Comparison of ENCODE assay signal across 14 cellular contexts in genomic region chr4:109026588-109026987, GRCh38.
DNase-seq lines count a peak whose midpoint lies in the region; ATAC-seq and TF ChIP-seq lines count a peak whose summit lies in the region.
"Had no signal": no experiment of that assay in that cellular context is flagged by ENCODE, and none has a peak within 500 bp of the region (broad histone marks: within the 10 kb centered on the region; RNA-seq: fewer than 3 reads in every experiment).

No MANE protein-coding gene starts in this region.

- H3K4me1 Mint-ChIP-seq in progenitor cell of endocrine pancreas (ENCODE audit: low read depth): no peaks in the 10 kb centered on the region

- no peak for TF ChIP-seq RAD21 in SK-N-SH (IDR thresholded peaks at IDR 0.05; ENCODE audit: low read length)

- POLR2A ChIA-PET in SK-N-SH (lab: Yijun Ruan, JAX): no interaction called here

- 7% methylated on average over 4 of the region's 4 CpGs for WGBS in SK-N-SH (ENCODE audit: low lambda C conversion rate)
- WGBS in smooth muscle cell (ENCODE audit: low lambda C conversion rate): 70% methylated on average over 4 of the region's 4 CpGs

- no peaks in the 10 kb centered on the region for H3K36me3 ChIP-seq in SK-N-SH (replicated peaks in 1 of 2; ENCODE audit: control insufficient read depth in 1 of 2, insufficient read depth in 2 of 2, low read length in 1 of 2)
- H3K36me3 ChIP-seq in smooth muscle cell (ENCODE audit: low read depth): no peaks in the 10 kb centered on the region
- no peaks in the 10 kb centered on the region for H3K36me3 ChIP-seq in gastrocnemius medialis

- no peak for TF ChIP-seq POLR2A in gastrocnemius medialis (IDR thresholded peaks at IDR 0.05)

- H2AFZ ChIP-seq in SK-N-SH (ENCODE audit: low read depth) (0 out of 2 replicates have a peak overlapping the region, but pooled peaks have one; percentile 17), smooth muscle cell (ENCODE audit: low read depth) (peak overlapping the region; percentile 46)

- no peak for ATAC-seq in SK-N-SH treated with all-trans-retinoic acid at 6 μM for 48 hours
- no peak for ATAC-seq in gastrocnemius medialis

- H3K27me3 ChIP-seq in SK-N-SH (ENCODE audit: insufficient read depth) (no peaks in the 10 kb centered on the region; the same call in 1 of the 2 replicates), smooth muscle cell (ENCODE audit: low read depth) (no peaks in the 10 kb centered on the region), gastrocnemius medialis (no peaks in the 10 kb centered on the region)

- H3F3A ChIP-seq in SK-N-SH (replicated peaks; ENCODE audit: insufficient read depth) (no peaks in the 10 kb centered on the region), smooth muscle cell (ENCODE audit: low read depth) (no peaks in the 10 kb centered on the region)

- H3K9me2 ChIP-seq in SK-N-SH: no peaks in the 10 kb centered on the region

- H3K4me3 ChIP-seq in SK-N-SH (ENCODE audit: low read depth in 2 of 2, low read length in 1 of 2): no peak overlapping the region
- no peak overlapping the region for H3K4me3 ChIP-seq in astrocyte of the spinal cord (ENCODE audit: low read depth, low read length)
- H3K4me3 ChIP-seq in fibroblast of pulmonary artery (replicated peaks; ENCODE audit: low read depth, low read length): no peak overlapping the region
- H3K4me3 ChIP-seq in smooth muscle cell: no peak overlapping the region
- H3K4me3 ChIP-seq in gastrocnemius medialis: no peak overlapping the region

- H3K4me1 ChIP-seq in SK-N-SH (ENCODE audit: control insufficient read depth in 1 of 2, insufficient read depth in 2 of 2, low read depth in 1 of 2, low read length in 1 of 2) (no peaks in the 10 kb centered on the region), smooth muscle cell (ENCODE audit: low read depth) (no peaks in the 10 kb centered on the region), gastrocnemius medialis (no peaks in the 10 kb centered on the region)

- H3K27ac ChIP-seq in SK-N-SH (ENCODE audit: low read depth in 2 of 2, low read length in 1 of 2) (no peak overlapping the region), smooth muscle cell (ENCODE audit: low read depth) (no peak overlapping the region), gastrocnemius medialis (no peak overlapping the region)
- H3K27ac ChIP-seq: 22Rv1 had no signal

- no peak for TF ChIP-seq CTCF in SK-N-SH (IDR thresholded peaks at IDR 0.05)
- no peak for TF ChIP-seq CTCF in astrocyte of the spinal cord (IDR thresholded peaks at IDR 0.05; ENCODE audit: low read depth, low read length)
- no peak for TF ChIP-seq CTCF in fibroblast of pulmonary artery (IDR thresholded peaks at IDR 0.05; ENCODE audit: low read length, missing control alignments)
- TF ChIP-seq CTCF in smooth muscle cell (IDR thresholded peaks at IDR 0.05; ENCODE audit: borderline replicate concordance, insufficient read depth, poor library complexity, severe bottlenecking): no peak
- no peak for TF ChIP-seq CTCF in progenitor cell of endocrine pancreas (IDR thresholded peaks at IDR 0.05; ENCODE audit: unreplicated experiment)
- TF ChIP-seq CTCF in gastrocnemius medialis (IDR thresholded peaks at IDR 0.05 in 4 of 5, conservative IDR thresholded peaks at IDR 0.05 in 1 of 5): no peak

- H3K4me2 ChIP-seq in SK-N-SH (no peak overlapping the region), smooth muscle cell (peak overlapping the region; percentile 59)

- H3K9ac ChIP-seq in SK-N-SH (no peak overlapping the region), smooth muscle cell (ENCODE audit: low read depth) (no peak overlapping the region)

- H3K9me3 Mint-ChIP-seq in progenitor cell of endocrine pancreas (ENCODE audit: low read depth): peaks cover 8% of the 10 kb centered on the region

- H4K20me1 ChIP-seq in SK-N-SH (ENCODE audit: insufficient read depth) (no peaks in the 10 kb centered on the region), smooth muscle cell (ENCODE audit: low read depth) (no peaks in the 10 kb centered on the region)

- TF ChIP-seq EP300 in SK-N-SH (IDR thresholded peaks at IDR 0.05; ENCODE audit: borderline replicate concordance in 1 of 2, low read depth in 1 of 2, low read length in 1 of 2): no peak

- H3K79me2 ChIP-seq in SK-N-SH (ENCODE audit: insufficient read depth) (no peaks in the 10 kb centered on the region), smooth muscle cell (ENCODE audit: low read depth) (no peaks in the 10 kb centered on the region)

- intact Hi-C loops in gastrocnemius medialis (cut with DNase I; ENCODE audit: low total_unique reads): no loop called here

- H3K9me3 ChIP-seq in SK-N-SH (no peaks in the 10 kb centered on the region), smooth muscle cell (replicated peaks; ENCODE audit: low read depth) (no peaks in the 10 kb centered on the region), gastrocnemius medialis (no peaks in the 10 kb centered on the region)

- H3K27me3 Mint-ChIP-seq in progenitor cell of endocrine pancreas: no peaks in the 10 kb centered on the region

- CTCF ChIA-PET in SK-N-SH (lab: Yijun Ruan, JAX): interaction anchor here (0.6 kb wide), 1 partner anchor 978 kb away, joined by 4 read pairs; no protein-coding TSS in a partner anchor

- peaks cover 2% of the 10 kb centered on the region for H3K36me3 Mint-ChIP-seq in progenitor cell of endocrine pancreas (ENCODE audit: insufficient read depth)

- in situ Hi-C loops in astrocyte of the spinal cord (cut with HindIII; ENCODE audit: low sequenced_read_pairs): no loop called here
- in situ Hi-C loops in gastrocnemius medialis (cut with MboI; ENCODE audit: low sequenced_read_pairs in 4 of 4): no loop called here

- H3K4me3 Mint-ChIP-seq in progenitor cell of endocrine pancreas (ENCODE audit: low read depth): no peak overlapping the region

- no peak for DNase-seq in SK-N-SH
- peak; percentile 63 for DNase-seq in astrocyte of the spinal cord (ENCODE audit: low read depth, low spot score)
- DNase-seq in fibroblast of pulmonary artery (ENCODE audit: low read depth): peak; percentile 26
- no peak for DNase-seq in smooth muscle cell (lab: John Stamatoyannopoulos, UW; ENCODE audit: unreplicated experiment)
- no peak for DNase-seq in progenitor cell of endocrine pancreas (ENCODE audit: low spot score, unreplicated experiment)
- DNase-seq in germinal center (ENCODE audit: low spot score): no peak
- DNase-seq in gastrocnemius medialis: no peak
- DNase-seq: C1 segment of cervical spinal cord, HCEC 1CT, NCI-H1092 treated with DMSO at 0.1 percent for 48 hours, NCI-H187, NCI-H2171 had no signal

- H3K27ac Mint-ChIP-seq in progenitor cell of endocrine pancreas: no peak overlapping the region

TF ChIP-seq in SK-N-SH, 30 proteins besides CTCF, POLR2A, EP300 and RAD21 (continues in another document):
- no peak for TF ChIP-seq IRF3 (IDR thresholded peaks at IDR 0.05; ENCODE audit: low read depth, low read length)
- no peak for TF ChIP-seq FOXJ3 (CRISPR knock-in tag; IDR thresholded peaks at IDR 0.05)
- no peak for TF ChIP-seq TAF1 (IDR thresholded peaks at IDR 0.05; ENCODE audit: borderline replicate concordance, low read depth, low read length)
- TF ChIP-seq MXI1 (IDR thresholded peaks at IDR 0.05; ENCODE audit: low read depth, low read length): no peak
- no peak for TF ChIP-seq TCF12 (IDR thresholded peaks at IDR 0.05)
- no peak for TF ChIP-seq SIN3A (IDR thresholded peaks at IDR 0.05; ENCODE audit: borderline replicate concordance, low read depth, low read length)
- TF ChIP-seq GATA2 (CRISPR knock-in tag; IDR thresholded peaks at IDR 0.05): no peak
- TF ChIP-seq JUND (IDR thresholded peaks at IDR 0.05): no peak
- no peak for TF ChIP-seq YY1 (IDR thresholded peaks at IDR 0.05; ENCODE audit: low read depth)

TF ChIP-seq in SK-N-SH treated with all-trans-retinoic acid at 6 μM for 48 hours, 23 proteins besides CTCF, POLR2A, EP300 and RAD21:
- TF ChIP-seq ZC3H10 (CRISPR knock-in tag; IDR thresholded peaks at IDR 0.05) (no peak), ZFP3 (CRISPR knock-in tag; IDR thresholded peaks at IDR 0.05) (no peak), ZNF70 (CRISPR knock-in tag; IDR thresholded peaks at IDR 0.05) (no peak), ARNTL (CRISPR knock-in tag; IDR thresholded peaks at IDR 0.05; ENCODE audit: borderline replicate concordance, low read depth) (no peak), PATZ1 (CRISPR knock-in tag; IDR thresholded peaks at IDR 0.05; ENCODE audit: borderline replicate concordance) (no peak), ZNF565 (CRISPR knock-in tag; conservative IDR thresholded peaks at IDR 0.05; ENCODE audit: low read depth) (no peak), CSRNP3 (CRISPR knock-in tag; IDR thresholded peaks at IDR 0.05) (no peak), SNAI2 (CRISPR knock-in tag; IDR thresholded peaks at IDR 0.05) (no peak)

Comparison
In these comparisons a context has a peak if more than half of its experiments do, and no peak if none do; other contexts are left out.
1. DNase-seq: peak in astrocyte of the spinal cord (single experiment) and fibroblast of pulmonary artery (single experiment); none in SK-N-SH (single experiment), smooth muscle cell (single experiment), progenitor cell of endocrine pancreas (single experiment), germinal center (single experiment) and gastrocnemius medialis (0 of 2).